In genomic region chr7:140678816-140679130, GRCh38 we compare ENCODE assay signal across 21 cellular contexts. TPM values are rescaled to one million over a fixed set of nuclear protein-coding genes. Genes with fewer than 3 reads are reported as not detected.
A peak's percentile ranks its signal among the peaks of the same experiment; 100 is the strongest.
DNase-seq lines count a peak whose midpoint lies in the region; ATAC-seq, FAIRE-seq and TF ChIP-seq lines count a peak whose summit lies in the region.
"Had no signal": no experiment of that assay in that cellular context is flagged by ENCODE, and none has a peak within 500 bp of the region (broad histone marks: within the 10 kb centered on the region; RNA-seq: fewer than 3 reads in every experiment).

No MANE protein-coding gene starts in this region.

- TF ChIP-seq CTCF in spleen (IDR thresholded peaks at IDR 0.05 in 8 of 11, conservative IDR thresholded peaks at IDR 0.05 in 3 of 11) (no peak), omental fat pad (IDR thresholded peaks at IDR 0.05) (no peak), HepG2 (CRISPR knock-in tag; IDR thresholded peaks at IDR 0.05) (no peak)

- POLR2A ChIA-PET in HepG2 (lab: Yijun Ruan, JAX) = no interaction called here

- no TSS peak for BruUV-seq in HepG2 (replicated peaks; lab: Mats Ljungman, UMichigan)

- CTCF ChIA-PET in HepG2 (lab: Yijun Ruan, JAX; ENCODE audit: low intra/inter-chr PET ratio, low total read pairs) = no interaction called here

- H3K4me3 ChIP-seq in H7 (ENCODE audit: insufficient read depth, low read depth, low read length) = no peak overlapping the region
- no peak overlapping the region for H3K4me3 ChIP-seq in spleen
- H3K4me3 ChIP-seq in HepG2 (replicated peaks in 1 of 3; ENCODE audit: insufficient read depth in 1 of 3, low read depth in 2 of 3, low read length in 3 of 3) = no peak overlapping the region

- TF ChIP-seq RAD21 in HepG2 (CRISPR knock-in tag; IDR thresholded peaks at IDR 0.05) = no peak

- no peak overlapping the region for H3K9ac ChIP-seq in HepG2 (ENCODE audit: insufficient read depth, low read depth, low read length)

- no peak for ATAC-seq in left cardiac atrium
- no peak for ATAC-seq in omental fat pad (ENCODE audit: low FRiP score)
- ATAC-seq in HepG2 = no peak
- ATAC-seq: CD8-positive, alpha-beta T cell had no signal

- TF ChIP-seq POLR2A in spleen (IDR thresholded peaks at IDR 0.05) = no peak
- TF ChIP-seq POLR2A in HepG2 (IDR thresholded peaks at IDR 0.05; ENCODE audit: insufficient read depth in 1 of 2, low read depth in 2 of 2, low read length in 2 of 2) = no peak

- FAIRE-seq in HepG2 (lab: Jason Lieb, UNC) = no peak
- FAIRE-seq: D721Med, G401.6, GM12891, H1 had no signal

- no peaks in the 10 kb centered on the region for H4K20me1 ChIP-seq in HepG2 (ENCODE audit: insufficient read depth, low read length)

- H3K36me3 ChIP-seq in H7 (replicated peaks; ENCODE audit: control insufficient read depth, insufficient read depth, low read length) (peaks cover 4% of the 10 kb centered on the region), spleen (peaks cover 0 to 70% (median 29%) of the 10 kb centered on the region in 6 donors), HepG2 (replicated peaks in 1 of 2; ENCODE audit: control insufficient read depth in 1 of 2, insufficient read depth in 2 of 2, low read length in 2 of 2) (peaks cover 1 to 10% of the 10 kb centered on the region in 2 experiments; a peak in 2 of 5 replicates)

- no peak overlapping the region for H2AFZ ChIP-seq in HepG2 (ENCODE audit: low read length)

- intact Hi-C loops in cardiac septum (cut with DNase I) = loop anchor here (10.0 kb wide), 1 partner anchor 96 kb away; no protein-coding TSS in a partner anchor
- intact Hi-C loops in left cardiac atrium (cut with DNase I) = loop anchor here in 1 of 2 donors (10.0 kb wide), 1 partner anchor 336 kb away; the partner anchor contains the start of gene MRPS33
- intact Hi-C loops in spleen (cut with DNase I; ENCODE audit: low total_unique reads) = no loop called here
- intact Hi-C loops in HepG2 (cut with micrococcal nuclease; ENCODE audit: unreplicated experiment) = no loop called here

- no peak overlapping the region for H3K4me2 ChIP-seq in HepG2 (ENCODE audit: low read depth, low read length)

- H3K9me3 ChIP-seq in spleen (no peaks in the 10 kb centered on the region), HepG2 (ENCODE audit: low read length) (no peaks in the 10 kb centered on the region)

- in situ Hi-C loops in HepG2 (cut with HindIII; ENCODE audit: extremely low pct_ligation_motif_present, low pct_unique_long_range_greater_than_20kb) = loop anchor here (25.0 kb wide), 1 partner anchor 334 kb away; the partner anchor contains the start of gene MRPS33

- no peak overlapping the region for H3K27ac ChIP-seq in spleen
- no peak overlapping the region for H3K27ac ChIP-seq in HepG2 (ENCODE audit: extremely low read length, insufficient read depth, low read length)

- no peaks in the 10 kb centered on the region for H3K79me2 ChIP-seq in HepG2 (ENCODE audit: insufficient read depth, low read length)

- DNase-seq in cardiac septum (ENCODE audit: low spot score) = peak; percentile 58
- DNase-seq in left cardiac atrium = no peak
- peak; percentile 43 for DNase-seq in H7
- peak; percentile 66 for DNase-seq in spleen
- DNase-seq in omental fat pad (ENCODE audit: low spot score) = no peak
- no peak for DNase-seq in iPS-NIHi7 (ENCODE audit: extremely low spot score)
- DNase-seq in HepG2 (ENCODE audit: low spot score) = no peak
- DNase-seq: C1 segment of cervical spinal cord; CD8-positive, alpha-beta T cell; COR-L47; DMS153; DMS79 treated with DMSO at 0.1 percent for 48 hours; EL; HCEC 1CT; HFFc6; KBM-7 had no signal

- H3K4me1 ChIP-seq in spleen = peaks cover 18 to 40% (median 31%) of the 10 kb centered on the region in 6 donors
- H3K4me1 ChIP-seq in HepG2 (ENCODE audit: insufficient read depth, low read length) = peaks cover 1% of the 10 kb centered on the region

- H3K27me3 ChIP-seq in H7 (ENCODE audit: control insufficient read depth, insufficient read depth, low read length) = peaks cover 6% of the 10 kb centered on the region; the same call in 1 of the 2 replicates
- H3K27me3 ChIP-seq in spleen (replicated peaks in 1 of 7) = no peaks in the 10 kb centered on the region
- no peaks in the 10 kb centered on the region for H3K27me3 ChIP-seq in HepG2 (ENCODE audit: control insufficient read depth in 1 of 2, insufficient read depth in 2 of 2, low read length in 2 of 2)

- no peak for TF ChIP-seq EP300 in HepG2 (IDR thresholded peaks at IDR 0.05; ENCODE audit: low read depth in 2 of 2, low read length in 2 of 2)
- no peak for TF ChIP-seq EP300 in HepG2 (CRISPR knock-in tag; IDR thresholded peaks at IDR 0.05; ENCODE audit: borderline replicate concordance)

- 86 to 99% (median 94%) methylated on average over 4 to 7 of the region's 7 CpGs for WGBS in spleen, 5 donors
- 100% methylated on average over 7 of the region's 7 CpGs for WGBS in HepG2 (ENCODE audit: low lambda C conversion rate)

RNA-seq across cellular contexts. Expression of gene ADCK2, which starts 6.0 kb away (rescaled TPM):
- total RNA-seq in cardiac septum = 9.3 TPM
- 10 to 100 TPM; 12.9 to 14.7 TPM for total RNA-seq in left cardiac atrium
- 16.0 and 17.3 TPM in 2 replicates for total RNA-seq in H7 (2014; rRNA removed; shearing (Covaris generic))
- 10 to 100 TPM; 16.9 to 25.2 (median 20.4) TPM for total RNA-seq in spleen
- 10 to 100 TPM; 10.6 to 15.6 (median 11.9) TPM for polyA plus RNA-seq in spleen
- 10 to 100 TPM; 15.9 to 25.1 (median 20.1) TPM for total RNA-seq in omental fat pad
- total RNA-seq in HepG2 (2016; rRNA removed; fragmentation: Illumina TruSeq; extraction: Trizol) = 13.0 and 18.8 TPM in 2 replicates
- total RNA-seq in HepG2 (2016; cell fraction: cytosol; rRNA removed; fragmentation: Illumina TruSeq; extraction: Trizol; ENCODE audit: low read depth) = 11.3 and 12.9 TPM in 2 replicates
- total RNA-seq in HepG2 (2016; cell fraction: insoluble cytoplasmic fraction; rRNA removed; fragmentation: Illumina TruSeq; extraction: Trizol) = 12.9 and 17.0 TPM in 2 replicates
- total RNA-seq in HepG2 (2016; cell fraction: membrane; rRNA removed; fragmentation: Illumina TruSeq; extraction: Trizol) = 21.8 and 27.4 TPM in 2 replicates
- 9.9 and 12.3 TPM in 2 replicates for total RNA-seq in HepG2 (2016; cell fraction: nucleus; rRNA removed; fragmentation: Illumina TruSeq; extraction: Trizol)
- 8.6 and 11.0 TPM in 2 replicates for polyA plus RNA-seq in HepG2 (2011; rRNA removed)
- polyA plus RNA-seq in HepG2 (2011; cell fraction: cytosol; rRNA removed) = 9.4 and 11.4 TPM in 2 replicates
- polyA plus RNA-seq in HepG2 (2011; cell fraction: nucleus; rRNA removed) = 6.0 and 7.4 TPM in 2 replicates
- polyA plus RNA-seq in HepG2 (2012) = 9.1 and 12.8 TPM in 2 replicates
- 8.4 and 11.6 TPM in 2 replicates for polyA plus RNA-seq in HepG2 (2016; cell fraction: cytosol; fragmentation: Illumina TruSeq; extraction: Trizol; ENCODE audit: low read depth)
- polyA plus RNA-seq in HepG2 (2016; cell fraction: insoluble cytoplasmic fraction; fragmentation: Illumina TruSeq; extraction: Trizol; ENCODE audit: low read depth) = 12.7 and 13.0 TPM in 2 replicates
- 14.0 and 16.5 TPM in 2 replicates for polyA plus RNA-seq in HepG2 (2016; cell fraction: membrane; fragmentation: Illumina TruSeq; extraction: Trizol; ENCODE audit: low read depth)
- polyA plus RNA-seq in HepG2 (2016; cell fraction: nucleus; fragmentation: Illumina TruSeq; extraction: Trizol; ENCODE audit: insufficient read depth, low read depth) = 12.7 and 15.1 TPM in 2 replicates
- 16.6 and 21.9 TPM in 2 replicates for polyA minus RNA-seq in HepG2 (2011; rRNA and poly(A)+ RNA removed; ENCODE audit: low replicate concordance)
- 6.9 and 9.1 TPM in 2 replicates for polyA minus RNA-seq in HepG2 (2011; cell fraction: cytosol; rRNA and poly(A)+ RNA removed)
- 5.5 and 6.8 TPM in 2 replicates for polyA minus RNA-seq in HepG2 (2011; cell fraction: nucleus; rRNA and poly(A)+ RNA removed)

RNA-seq across cellular contexts. Expression of gene NDUFB2, which starts 17.7 kb away (rescaled TPM):
- total RNA-seq in cardiac septum = 505 TPM
- total RNA-seq in left cardiac atrium = 100 to 1,000 TPM; 499 to 528 TPM
- total RNA-seq in H7 (2014; rRNA removed; shearing (Covaris generic)) = 124 and 196 TPM in 2 replicates
- total RNA-seq in spleen = 100 to 1,000 TPM; 104 to 235 (median 123) TPM
- 100 to 1,000 TPM; 155 to 370 (median 238) TPM for polyA plus RNA-seq in spleen
- 100 to 1,000 TPM; 118 to 301 (median 234) TPM for total RNA-seq in omental fat pad
- 221 and 276 TPM in 2 replicates for total RNA-seq in HepG2 (2016; rRNA removed; fragmentation: Illumina TruSeq; extraction: Trizol)
- 157 and 214 TPM in 2 replicates for total RNA-seq in HepG2 (2016; cell fraction: cytosol; rRNA removed; fragmentation: Illumina TruSeq; extraction: Trizol; ENCODE audit: low read depth)
- total RNA-seq in HepG2 (2016; cell fraction: insoluble cytoplasmic fraction; rRNA removed; fragmentation: Illumina TruSeq; extraction: Trizol) = 236 and 320 TPM in 2 replicates
- total RNA-seq in HepG2 (2016; cell fraction: membrane; rRNA removed; fragmentation: Illumina TruSeq; extraction: Trizol) = 201 and 247 TPM in 2 replicates
- 67.5 and 90.6 TPM in 2 replicates for total RNA-seq in HepG2 (2016; cell fraction: nucleus; rRNA removed; fragmentation: Illumina TruSeq; extraction: Trizol)
- 191 and 206 TPM in 2 replicates for polyA plus RNA-seq in HepG2 (2011; rRNA removed)
- 340 and 406 TPM in 2 replicates for polyA plus RNA-seq in HepG2 (2011; cell fraction: cytosol; rRNA removed)
- polyA plus RNA-seq in HepG2 (2011; cell fraction: nucleus; rRNA removed) = 77.0 and 82.4 TPM in 2 replicates
- polyA plus RNA-seq in HepG2 (2012) = 92.9 and 110 TPM in 2 replicates
- polyA plus RNA-seq in HepG2 (2016; cell fraction: cytosol; fragmentation: Illumina TruSeq; extraction: Trizol; ENCODE audit: low read depth) = 164 and 220 TPM in 2 replicates
- polyA plus RNA-seq in HepG2 (2016; cell fraction: insoluble cytoplasmic fraction; fragmentation: Illumina TruSeq; extraction: Trizol; ENCODE audit: low read depth) = 232 and 255 TPM in 2 replicates
- polyA plus RNA-seq in HepG2 (2016; cell fraction: membrane; fragmentation: Illumina TruSeq; extraction: Trizol; ENCODE audit: low read depth) = 160 and 191 TPM in 2 replicates
- 139 and 150 TPM in 2 replicates for polyA plus RNA-seq in HepG2 (2016; cell fraction: nucleus; fragmentation: Illumina TruSeq; extraction: Trizol; ENCODE audit: insufficient read depth, low read depth)
- polyA minus RNA-seq in HepG2 (2011; rRNA and poly(A)+ RNA removed; ENCODE audit: low replicate concordance) = 49.6 and 83.1 TPM in 2 replicates
- 18.0 and 25.3 TPM in 2 replicates for polyA minus RNA-seq in HepG2 (2011; cell fraction: cytosol; rRNA and poly(A)+ RNA removed)
- 15.2 and 16.7 TPM in 2 replicates for polyA minus RNA-seq in HepG2 (2011; cell fraction: nucleus; rRNA and poly(A)+ RNA removed)

RNA-seq across cellular contexts. Expression of gene DENND2A, which starts 38.2 kb away (rescaled TPM):
- total RNA-seq in cardiac septum (7.2 TPM), left cardiac atrium (10 to 100 TPM in 1 of 2 donors, 1 to 10 TPM in 1; 9.6 to 19.0 TPM), spleen (10 to 100 TPM in 6 of 7 donors, 1 to 10 TPM in 1; 9.6 to 35.3 (median 19.9) TPM), omental fat pad (10 to 100 TPM in 3 of 4 donors, 1 to 10 TPM in 1; 6.7 to 34.7 (median 15.7) TPM), HepG2 (2016; rRNA removed; fragmentation: Illumina TruSeq; extraction: Trizol) (not detected in 2 replicates)
- total RNA-seq in H7 (2014; rRNA removed; shearing (Covaris generic)) = 10.1 and 11.9 TPM in 2 replicates
- polyA plus RNA-seq in spleen (1 to 10 TPM; 1.9 to 7.7 (median 6.6) TPM), HepG2 (2011; rRNA removed) (0.12 TPM in 1 of 2 replicates, not detected in the other)
- 0.09 and 0.10 TPM in 2 replicates for total RNA-seq in HepG2 (2016; cell fraction: cytosol; rRNA removed; fragmentation: Illumina TruSeq; extraction: Trizol; ENCODE audit: low read depth)
- total RNA-seq in HepG2 (2016; cell fraction: insoluble cytoplasmic fraction; rRNA removed; fragmentation: Illumina TruSeq; extraction: Trizol) = not detected in 2 replicates
- not detected in 2 replicates for total RNA-seq in HepG2 (2016; cell fraction: membrane; rRNA removed; fragmentation: Illumina TruSeq; extraction: Trizol)
- total RNA-seq in HepG2 (2016; cell fraction: nucleus; rRNA removed; fragmentation: Illumina TruSeq; extraction: Trizol) = not detected in 2 replicates
- polyA plus RNA-seq in HepG2 (2011; cell fraction: cytosol; rRNA removed) = 0.05 TPM in 1 of 2 replicates, not detected in the other
- not detected in 2 replicates for polyA plus RNA-seq in HepG2 (2011; cell fraction: nucleus; rRNA removed)
- polyA plus RNA-seq in HepG2 (2012) = 0.04 and 0.13 TPM in 2 replicates
- 0.02 TPM in 1 of 2 replicates, not detected in the other for polyA plus RNA-seq in HepG2 (2016; cell fraction: cytosol; fragmentation: Illumina TruSeq; extraction: Trizol; ENCODE audit: low read depth)
- not detected in 2 replicates for polyA plus RNA-seq in HepG2 (2016; cell fraction: insoluble cytoplasmic fraction; fragmentation: Illumina TruSeq; extraction: Trizol; ENCODE audit: low read depth)
- polyA plus RNA-seq in HepG2 (2016; cell fraction: membrane; fragmentation: Illumina TruSeq; extraction: Trizol; ENCODE audit: low read depth) = not detected in 2 replicates
- not detected in 2 replicates for polyA plus RNA-seq in HepG2 (2016; cell fraction: nucleus; fragmentation: Illumina TruSeq; extraction: Trizol; ENCODE audit: insufficient read depth, low read depth)
- not detected in 2 replicates for polyA minus RNA-seq in HepG2 (2011; rRNA and poly(A)+ RNA removed; ENCODE audit: low replicate concordance)
- not detected in 2 replicates for polyA minus RNA-seq in HepG2 (2011; cell fraction: cytosol; rRNA and poly(A)+ RNA removed)
- not detected in 2 replicates for polyA minus RNA-seq in HepG2 (2011; cell fraction: nucleus; rRNA and poly(A)+ RNA removed)
- total RNA-seq: B cell had no signal

Comparison
In these comparisons a context has a peak if more than half of its experiments do, and no peak if none do; other contexts are left out.
1. DNase-seq: peak in cardiac septum (single experiment), H7 (single experiment) and spleen (single experiment); none in left cardiac atrium (single experiment), omental fat pad (single experiment), iPS-NIHi7 (single experiment) and HepG2 (single experiment).